Comparison of ENCODE assay signal across 9 cellular contexts in genomic region chr13:87669379-87669978, GRCh38. TPM values are rescaled to one million over a fixed set of nuclear protein-coding genes. Genes with fewer than 3 reads are reported as not detected.
DNase-seq lines count a peak whose midpoint lies in the region; ATAC-seq, FAIRE-seq and TF ChIP-seq lines count a peak whose summit lies in the region.
"Had no signal": no experiment of that assay in that cellular context is flagged by ENCODE, and none has a peak within 500 bp of the region (broad histone marks: within the 10 kb centered on the region; RNA-seq: fewer than 3 reads in every experiment).

No MANE protein-coding gene starts in this region.

- peaks cover 25% of the 10 kb centered on the region for H3K27me3 ChIP-seq in GM23338 (ENCODE audit: insufficient read depth)

- H3F3A ChIP-seq in GM23338 (replicated peaks; ENCODE audit: low read depth), result no peaks in the 10 kb centered on the region

- H3K9me3 Mint-ChIP-seq in GM23338 (no peaks in the 10 kb centered on the region; the same call in 2 of the 3 replicates), neural crest cell (no peaks in the 10 kb centered on the region)
- H3K9me3 Mint-ChIP-seq: stimulated activated naive CD8-positive, alpha-beta T cell treated with anti-CD3 and anti-CD28 coated beads, Interleukin-15, amount 100 ng/mL, for 72 hours had no signal

- H3K36me3 Mint-ChIP-seq in GM23338 (ENCODE audit: low read depth) (no peaks in the 10 kb centered on the region; the same call in 2 of the 3 replicates), neural crest cell (ENCODE audit: low read depth) (no peaks in the 10 kb centered on the region)

- ATAC-seq in GM23338, result no peak
- ATAC-seq: stimulated activated naive CD8-positive, alpha-beta T cell treated with anti-CD3 and anti-CD28 coated beads, Interleukin-15, amount 100 ng/mL, for 72 hours had no signal

- H3K27me3 Mint-ChIP-seq in GM23338 (ENCODE audit: insufficient read depth, low read depth, poor library complexity), result peaks cover 24% of the 10 kb centered on the region
- H3K27me3 Mint-ChIP-seq in neural crest cell (ENCODE audit: low read depth), result peaks cover 22% of the 10 kb centered on the region

- no peaks in the 10 kb centered on the region for H3K9me2 ChIP-seq in GM23338 (ENCODE audit: insufficient read depth)

- FAIRE-seq in D721Med (lab: Jason Lieb, UNC), result peak; percentile 93

- TF ChIP-seq CTCF in D721Med (IDR thresholded peaks at IDR 0.05; ENCODE audit: insufficient read depth, missing control alignments) (peak; percentile 81), GM23338 (conservative IDR thresholded peaks at IDR 0.05; ENCODE audit: low read depth in 2 of 2) (peak; percentile 76 to 89), neural crest cell (conservative IDR thresholded peaks at IDR 0.05) (peak; percentile 81)

- DNase-seq in D721Med (ENCODE audit: insufficient read length, low spot score) (no peak), GM23338 (ENCODE audit: low spot score) (peak; percentile 76), NCI-H1694 (lab: John Stamatoyannopoulos, UW) (peak; percentile 58), astrocyte of the hippocampus (ENCODE audit: low read depth, low spot score) (peak; percentile 54), neural crest cell (ENCODE audit: low read depth, low spot score) (no peak), GM19238 (ENCODE audit: insufficient read length, low spot score) (no peak), NCI-H2107 (lab: John Stamatoyannopoulos, UW) (no peak), EL (no peak)

- H3K27ac ChIP-seq in GM23338 (ENCODE audit: low read depth), result no peak overlapping the region

- H2AFZ ChIP-seq in GM23338, result no peak overlapping the region

- H4K20me1 ChIP-seq in GM23338 (replicated peaks; ENCODE audit: insufficient read depth), result no peaks in the 10 kb centered on the region

- no peaks in the 10 kb centered on the region for H3K36me3 ChIP-seq in GM23338 (ENCODE audit: insufficient read depth)

- no peak overlapping the region for H3K4me2 ChIP-seq in GM23338

- H3K27ac Mint-ChIP-seq in GM23338 (no peak overlapping the region), neural crest cell (ENCODE audit: unreplicated experiment) (no peak overlapping the region)
- H3K27ac Mint-ChIP-seq: stimulated activated naive CD8-positive, alpha-beta T cell treated with anti-CD3 and anti-CD28 coated beads, Interleukin-15, amount 100 ng/mL, for 72 hours had no signal

- H3K4me3 Mint-ChIP-seq in GM23338 (no peak overlapping the region), neural crest cell (no peak overlapping the region)
- H3K4me3 Mint-ChIP-seq: stimulated activated naive CD8-positive, alpha-beta T cell treated with anti-CD3 and anti-CD28 coated beads, Interleukin-15, amount 100 ng/mL, for 72 hours had no signal

- H3K4me1 ChIP-seq in GM23338 (ENCODE audit: insufficient read depth), result peaks cover 39% of the 10 kb centered on the region

- H3K4me1 Mint-ChIP-seq in GM23338 (peaks cover 21% of the 10 kb centered on the region), neural crest cell (peaks cover 32% of the 10 kb centered on the region)

- no peak overlapping the region for H3K4me3 ChIP-seq in GM23338

- H3K79me2 ChIP-seq in GM23338 (replicated peaks; ENCODE audit: insufficient read depth), result no peaks in the 10 kb centered on the region

TF ChIP-seq in GM23338, 12 proteins besides CTCF, POLR2A, EP300 and RAD21:
- TF ChIP-seq STAT1 (IDR thresholded peaks at IDR 0.05; ENCODE audit: unreplicated experiment) (no peak), JUNB (IDR thresholded peaks at IDR 0.05; ENCODE audit: unreplicated experiment) (no peak), NANOG (IDR thresholded peaks at IDR 0.05; ENCODE audit: borderline replicate concordance) (no peak), ZNF462 (CRISPR knock-in tag; IDR thresholded peaks at IDR 0.05) (no peak), ZNF114 (CRISPR knock-in tag; IDR thresholded peaks at IDR 0.05) (no peak), EZH2phosphoT487 (IDR thresholded peaks at IDR 0.05; ENCODE audit: unreplicated experiment) (no peak), CREB1 (CRISPR knock-in tag; IDR thresholded peaks at IDR 0.05; ENCODE audit: low read depth) (no peak)

RNA-seq across cellular contexts. Expression of gene SLITRK5, which starts 1.7 kb away (rescaled TPM):
- total RNA-seq in GM23338 (2014; rRNA removed; shearing (Covaris generic)), result 1.5 and 1.6 TPM in 2 replicates
- polyA plus RNA-seq in GM23338 (2016; fragmentation: Nextera tagmentation; extraction: Ambion mirVana), result 0.42 and 0.50 TPM in 2 replicates
- total RNA-seq in neural crest cell, result 5.3 and 5.4 TPM in 2 replicates

Comparison
In these comparisons a context has a peak if more than half of its experiments do, and no peak if none do; other contexts are left out.
1. DNase-seq: peak in GM23338 (single experiment), NCI-H1694 (single experiment) and astrocyte of the hippocampus (single experiment); none in D721Med (single experiment), neural crest cell (single experiment), GM19238 (single experiment), NCI-H2107 (single experiment) and EL (single experiment).
2. Peak in every context shown above with its lines, with median percentiles within 50 percentile points of each other: CTCF ChIP-seq.